Comparison of ENCODE assay signal across 1 cellular context in the genomic region with DNA sequence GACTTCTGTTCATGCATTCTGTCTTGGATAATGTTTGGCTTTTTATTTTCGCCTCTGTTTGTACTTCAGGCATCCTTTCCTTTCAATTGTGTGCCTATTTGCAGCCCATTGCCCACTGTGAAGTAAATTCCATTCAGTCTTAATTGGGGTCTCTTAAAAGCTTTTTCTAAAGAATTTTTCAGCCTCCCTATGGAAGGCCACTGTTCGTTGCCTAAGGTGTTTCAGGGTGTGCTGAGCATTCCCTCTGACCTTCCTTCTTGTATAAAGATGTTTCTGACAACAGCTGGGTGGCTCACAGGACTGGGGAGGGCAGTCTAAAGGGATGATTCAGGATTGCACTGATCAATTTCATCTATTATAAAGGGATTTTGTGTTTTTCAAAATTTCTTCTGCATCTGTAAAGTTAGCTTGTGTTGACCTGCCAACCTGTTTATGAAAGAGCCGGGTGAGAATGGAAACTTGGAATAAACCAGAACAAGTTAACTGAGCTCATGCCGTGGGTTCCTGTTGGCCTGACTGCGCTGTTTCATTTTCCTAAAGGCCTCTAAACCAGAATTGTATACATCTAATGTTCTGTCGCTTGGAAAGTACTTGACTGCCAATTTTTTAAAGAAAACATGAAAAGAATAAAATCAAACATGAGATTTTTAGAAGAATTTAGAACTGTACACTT.
TF ChIP-seq lines count a peak whose summit lies in the region.

No MANE protein-coding gene starts in this region.

TF ChIP-seq in WTC11, 78 proteins besides CTCF, POLR2A, EP300 and RAD21 (continued from another document):
- TF ChIP-seq, protein P1, sequence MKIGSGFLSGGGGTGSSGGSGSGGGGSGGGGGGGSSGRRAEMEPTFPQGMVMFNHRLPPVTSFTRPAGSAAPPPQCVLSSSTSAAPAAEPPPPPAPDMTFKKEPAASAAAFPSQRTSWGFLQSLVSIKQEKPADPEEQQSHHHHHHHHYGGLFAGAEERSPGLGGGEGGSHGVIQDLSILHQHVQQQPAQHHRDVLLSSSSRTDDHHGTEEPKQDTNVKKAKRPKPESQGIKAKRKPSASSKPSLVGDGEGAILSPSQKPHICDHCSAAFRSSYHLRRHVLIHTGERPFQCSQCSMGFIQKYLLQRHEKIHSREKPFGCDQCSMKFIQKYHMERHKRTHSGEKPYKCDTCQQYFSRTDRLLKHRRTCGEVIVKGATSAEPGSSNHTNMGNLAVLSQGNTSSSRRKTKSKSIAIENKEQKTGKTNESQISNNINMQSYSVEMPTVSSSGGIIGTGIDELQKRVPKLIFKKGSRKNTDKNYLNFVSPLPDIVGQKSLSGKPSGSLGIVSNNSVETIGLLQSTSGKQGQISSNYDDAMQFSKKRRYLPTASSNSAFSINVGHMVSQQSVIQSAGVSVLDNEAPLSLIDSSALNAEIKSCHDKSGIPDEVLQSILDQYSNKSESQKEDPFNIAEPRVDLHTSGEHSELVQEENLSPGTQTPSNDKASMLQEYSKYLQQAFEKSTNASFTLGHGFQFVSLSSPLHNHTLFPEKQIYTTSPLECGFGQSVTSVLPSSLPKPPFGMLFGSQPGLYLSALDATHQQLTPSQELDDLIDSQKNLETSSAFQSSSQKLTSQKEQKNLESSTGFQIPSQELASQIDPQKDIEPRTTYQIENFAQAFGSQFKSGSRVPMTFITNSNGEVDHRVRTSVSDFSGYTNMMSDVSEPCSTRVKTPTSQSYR (CRISPR knock-in tag; IDR thresholded peaks at IDR 0.05): no peak
- TF ChIP-seq, protein P2, sequence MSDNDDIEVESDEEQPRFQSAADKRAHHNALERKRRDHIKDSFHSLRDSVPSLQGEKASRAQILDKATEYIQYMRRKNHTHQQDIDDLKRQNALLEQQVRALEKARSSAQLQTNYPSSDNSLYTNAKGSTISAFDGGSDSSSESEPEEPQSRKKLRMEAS (CRISPR knock-in tag; IDR thresholded peaks at IDR 0.05): no peak
- TF ChIP-seq ZNF138 (CRISPR knock-in tag; conservative IDR thresholded peaks at IDR 0.05): no peak
- no peak for TF ChIP-seq OVOL2 (CRISPR knock-in tag; IDR thresholded peaks at IDR 0.05; ENCODE audit: borderline replicate concordance)
- TF ChIP-seq ETV6 (CRISPR knock-in tag; IDR thresholded peaks at IDR 0.05): no peak
- TF ChIP-seq, protein P3, sequence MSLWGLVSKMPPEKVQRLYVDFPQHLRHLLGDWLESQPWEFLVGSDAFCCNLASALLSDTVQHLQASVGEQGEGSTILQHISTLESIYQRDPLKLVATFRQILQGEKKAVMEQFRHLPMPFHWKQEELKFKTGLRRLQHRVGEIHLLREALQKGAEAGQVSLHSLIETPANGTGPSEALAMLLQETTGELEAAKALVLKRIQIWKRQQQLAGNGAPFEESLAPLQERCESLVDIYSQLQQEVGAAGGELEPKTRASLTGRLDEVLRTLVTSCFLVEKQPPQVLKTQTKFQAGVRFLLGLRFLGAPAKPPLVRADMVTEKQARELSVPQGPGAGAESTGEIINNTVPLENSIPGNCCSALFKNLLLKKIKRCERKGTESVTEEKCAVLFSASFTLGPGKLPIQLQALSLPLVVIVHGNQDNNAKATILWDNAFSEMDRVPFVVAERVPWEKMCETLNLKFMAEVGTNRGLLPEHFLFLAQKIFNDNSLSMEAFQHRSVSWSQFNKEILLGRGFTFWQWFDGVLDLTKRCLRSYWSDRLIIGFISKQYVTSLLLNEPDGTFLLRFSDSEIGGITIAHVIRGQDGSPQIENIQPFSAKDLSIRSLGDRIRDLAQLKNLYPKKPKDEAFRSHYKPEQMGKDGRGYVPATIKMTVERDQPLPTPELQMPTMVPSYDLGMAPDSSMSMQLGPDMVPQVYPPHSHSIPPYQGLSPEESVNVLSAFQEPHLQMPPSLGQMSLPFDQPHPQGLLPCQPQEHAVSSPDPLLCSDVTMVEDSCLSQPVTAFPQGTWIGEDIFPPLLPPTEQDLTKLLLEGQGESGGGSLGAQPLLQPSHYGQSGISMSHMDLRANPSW (CRISPR knock-in tag; conservative IDR thresholded peaks at IDR 0.05; ENCODE audit: low read depth): no peak
- TF ChIP-seq ZNF121 (CRISPR knock-in tag; IDR thresholded peaks at IDR 0.05): no peak
- no peak for TF ChIP-seq FOXP1 (CRISPR knock-in tag; IDR thresholded peaks at IDR 0.05; ENCODE audit: borderline replicate concordance)
- no peak for TF ChIP-seq ESRRA (CRISPR knock-in tag; IDR thresholded peaks at IDR 0.05; ENCODE audit: borderline replicate concordance)
- no peak for TF ChIP-seq ZNF317 (CRISPR knock-in tag; IDR thresholded peaks at IDR 0.05; ENCODE audit: borderline replicate concordance, low read depth)
TF ChIP-seq in WTC11: peak in this region for 0.
